Comparison of ENCODE assay signal across 20 cellular contexts in genomic region chr2:200728630-200729029, GRCh38.
DNase-seq lines count a peak whose midpoint lies in the region; ATAC-seq, FAIRE-seq and TF ChIP-seq lines count a peak whose summit lies in the region.
"Had no signal": no experiment of that assay in that cellular context is flagged by ENCODE, and none has a peak within 500 bp of the region (broad histone marks: within the 10 kb centered on the region; RNA-seq: fewer than 3 reads in every experiment).

No MANE protein-coding gene starts in this region.

- TF ChIP-seq CTCF in bronchial epithelial cell (IDR thresholded peaks at IDR 0.05; ENCODE audit: insufficient read depth, low read length, severe bottlenecking), result no peak
- no peak for TF ChIP-seq CTCF in HepG2 (CRISPR knock-in tag; IDR thresholded peaks at IDR 0.05)

- no peaks in the 10 kb centered on the region for H3K4me1 ChIP-seq in HepG2 (ENCODE audit: insufficient read depth, low read length)
- H3K4me1 ChIP-seq: BLaER1 treated with 17β-estradiol and CSF1 and Interleukin-3, amounts not matched to agents 10 nM and 100 nM; psoas muscle had no signal

- no peaks in the 10 kb centered on the region for H3K27me3 ChIP-seq in bronchial epithelial cell (ENCODE audit: control insufficient read depth, insufficient read depth, low read length)
- peaks cover 2 to 31% of the 10 kb centered on the region in 2 experiments; a peak in 3 of 5 replicates for H3K27me3 ChIP-seq in HepG2 (ENCODE audit: control insufficient read depth in 1 of 2, insufficient read depth in 2 of 2, low read length in 2 of 2)
- H3K27me3 ChIP-seq: BLaER1 treated with 17β-estradiol and CSF1 and Interleukin-3, amounts not matched to agents 10 nM and 100 nM had no signal

- intact Hi-C loops in HepG2 (cut with micrococcal nuclease; ENCODE audit: unreplicated experiment), result no loop called here

- BruUV-seq in HepG2 (replicated peaks; lab: Mats Ljungman, UMichigan), result no TSS peak

- no peak for TF ChIP-seq POLR2A in HepG2 (IDR thresholded peaks at IDR 0.05; ENCODE audit: insufficient read depth in 1 of 2, low read depth in 2 of 2, low read length in 2 of 2)

- H4K20me1 ChIP-seq in HepG2 (ENCODE audit: insufficient read depth, low read length), result no peaks in the 10 kb centered on the region
- H4K20me1 ChIP-seq: BLaER1 treated with 17β-estradiol and CSF1 and Interleukin-3, amounts not matched to agents 10 nM and 100 nM had no signal

- H3K9ac ChIP-seq in HepG2 (ENCODE audit: insufficient read depth, low read depth, low read length), result no peak overlapping the region
- H3K9ac ChIP-seq: BLaER1 treated with 17β-estradiol and CSF1 and Interleukin-3, amounts not matched to agents 10 nM and 100 nM had no signal

- no peak overlapping the region for H3K4me2 ChIP-seq in HepG2 (ENCODE audit: low read depth, low read length)
- H3K4me2 ChIP-seq: BLaER1 treated with 17β-estradiol and CSF1 and Interleukin-3, amounts not matched to agents 10 nM and 100 nM had no signal

- H3K36me3 ChIP-seq in bronchial epithelial cell (ENCODE audit: control insufficient read depth, insufficient read depth, low read length), result no peaks in the 10 kb centered on the region
- no peaks in the 10 kb centered on the region for H3K36me3 ChIP-seq in HepG2 (replicated peaks in 1 of 2; ENCODE audit: control insufficient read depth in 1 of 2, insufficient read depth in 2 of 2, low read length in 2 of 2)

- no peak overlapping the region for H2AFZ ChIP-seq in HepG2 (ENCODE audit: low read length)

- POLR2A ChIA-PET in HepG2 (lab: Yijun Ruan, JAX), result interaction anchor here (0.9 kb wide), 1 partner anchor 15 kb away, joined by 5 read pairs; no protein-coding TSS in a partner anchor

- ATAC-seq in HepG2 (no peak; the same call in 2 of the 3 replicates), HG03196 (IDR thresholded peaks at IDR 0.05; ENCODE audit: unreplicated experiment) (no peak)
- ATAC-seq: activated CD8-positive, alpha-beta memory T cell treated with anti-CD3 and anti-CD28 coated beads, Interleukin-2, amount 10 ng/mL, durations not matched to agents 7 days and 5 days; Panc1 had no signal

- CTCF ChIA-PET in HepG2 (lab: Yijun Ruan, JAX; ENCODE audit: low intra/inter-chr PET ratio, low total read pairs), result no interaction called here

- in situ Hi-C loops in HepG2 (cut with HindIII; ENCODE audit: extremely low pct_ligation_motif_present, low pct_unique_long_range_greater_than_20kb), result no loop called here

- no peak overlapping the region for H3K4me3 ChIP-seq in bronchial epithelial cell (ENCODE audit: low read depth, low read length)
- H3K4me3 ChIP-seq in HepG2 (replicated peaks in 1 of 3; ENCODE audit: insufficient read depth in 1 of 3, low read depth in 2 of 3, low read length in 3 of 3), result no peak overlapping the region
- H3K4me3 ChIP-seq: BLaER1 treated with 17β-estradiol and CSF1 and Interleukin-3, amounts not matched to agents 10 nM and 100 nM; psoas muscle had no signal

- H3K79me2 ChIP-seq in HepG2 (ENCODE audit: insufficient read depth, low read length), result no peaks in the 10 kb centered on the region

- TF ChIP-seq EP300 in HepG2 (IDR thresholded peaks at IDR 0.05; ENCODE audit: low read depth in 2 of 2, low read length in 2 of 2) (no peak), HepG2 (CRISPR knock-in tag; IDR thresholded peaks at IDR 0.05; ENCODE audit: borderline replicate concordance) (no peak)

- no peak for TF ChIP-seq RAD21 in HepG2 (CRISPR knock-in tag; IDR thresholded peaks at IDR 0.05)

- WGBS in HepG2 (ENCODE audit: low lambda C conversion rate), result 0% methylated on average over 1 of the region's 1 CpG

- H3K27ac ChIP-seq in HepG2 (ENCODE audit: extremely low read length, insufficient read depth, low read length), result no peak overlapping the region
- H3K27ac ChIP-seq: BLaER1 treated with 17β-estradiol and CSF1 and Interleukin-3, amounts not matched to agents 10 nM and 100 nM; psoas muscle had no signal

- DNase-seq in EH (ENCODE audit: low read depth) (peak; percentile 13), LHCN-M2 (ENCODE audit: low read depth) (peak; percentile 50), bronchial epithelial cell (ENCODE audit: low read depth) (peak; percentile 72), HepG2 (ENCODE audit: low spot score) (no peak), occipital lobe (lab: John Stamatoyannopoulos, UW) (no peak), NCI-H2029 treated with DMSO at 0.1 percent for 48 hours (lab: John Stamatoyannopoulos, UW) (no peak)
- no peak for DNase-seq in activated effector memory CD4-positive, alpha-beta T cell treated with anti-CD3 and anti-CD28 coated beads, Interleukin-2, amount 50 U/mL, for 16 hours
- DNase-seq: activated CD4-positive, CD25-positive, alpha-beta regulatory T cell; activated CD8-positive, alpha-beta memory T cell treated with anti-CD3 and anti-CD28 coated beads, Interleukin-2, amount 10 ng/mL, durations not matched to agents 7 days and 5 days; activated naive CD4-positive, alpha-beta T cell treated with Interleukin-2 at 50 U/mL for 16 hours; DMS79 treated with DMSO at 0.1 percent for 48 hours; effector CD8-positive, alpha-beta T cell; NCI-H1048; NCI-H446; T-helper 1 cell had no signal

- H3K9me3 ChIP-seq in HepG2 (ENCODE audit: low read length), result no peaks in the 10 kb centered on the region
- H3K9me3 ChIP-seq: BLaER1 treated with 17β-estradiol and CSF1 and Interleukin-3, amounts not matched to agents 10 nM and 100 nM; psoas muscle had no signal

- FAIRE-seq in bronchial epithelial cell (lab: Jason Lieb, UNC) (peak; percentile 60), HepG2 (lab: Jason Lieb, UNC) (no peak)
- FAIRE-seq: islet of Langerhans had no signal

TF ChIP-seq in HepG2, 621 proteins besides CTCF, POLR2A, EP300 and RAD21:
- no peak for TF ChIP-seq ZBTB25 (CRISPR knock-in tag; IDR thresholded peaks at IDR 0.05)
- TF ChIP-seq ZNF691 (CRISPR knock-in tag; IDR thresholded peaks at IDR 0.05; ENCODE audit: borderline replicate concordance, low read depth), result no peak
- no peak for TF ChIP-seq SYNCRIP (IDR thresholded peaks at IDR 0.05; ENCODE audit: insufficient read depth, low read depth, low read length)
- TF ChIP-seq MYC (CRISPR knock-in tag; IDR thresholded peaks at IDR 0.05; ENCODE audit: borderline replicate concordance), result no peak
- no peak for TF ChIP-seq JUNB (CRISPR knock-in tag; IDR thresholded peaks at IDR 0.05; ENCODE audit: borderline replicate concordance)
- no peak for TF ChIP-seq IRF2 (CRISPR knock-in tag; IDR thresholded peaks at IDR 0.05)
- TF ChIP-seq ZFP82 (CRISPR knock-in tag; IDR thresholded peaks at IDR 0.05; ENCODE audit: borderline replicate concordance), result no peak
- TF ChIP-seq ATF4 (CRISPR knock-in tag; IDR thresholded peaks at IDR 0.05), result peak in 1 of 2 experiments; percentile 91; a peak in 2 of 4 replicates
- TF ChIP-seq KAT8 (CRISPR knock-in tag; IDR thresholded peaks at IDR 0.05), result no peak
- TF ChIP-seq FIP1L1 (IDR thresholded peaks at IDR 0.05; ENCODE audit: borderline replicate concordance, insufficient read depth, low read depth, low read length), result no peak
- no peak for TF ChIP-seq RBM39 (IDR thresholded peaks at IDR 0.05; ENCODE audit: low read depth, low read length, poor library complexity, severe bottlenecking)
- no peak for TF ChIP-seq NFKBIZ (CRISPR knock-in tag; IDR thresholded peaks at IDR 0.05)
- TF ChIP-seq FOXC1 (CRISPR knock-in tag; IDR thresholded peaks at IDR 0.05; ENCODE audit: borderline replicate concordance), result no peak
- no peak for TF ChIP-seq JUN (CRISPR knock-in tag; IDR thresholded peaks at IDR 0.05)
- TF ChIP-seq CCDC6 (CRISPR knock-in tag; IDR thresholded peaks at IDR 0.05), result no peak
- no peak for TF ChIP-seq ZNF343 (CRISPR knock-in tag; IDR thresholded peaks at IDR 0.05)
- TF ChIP-seq AKAP8 (CRISPR knock-in tag; IDR thresholded peaks at IDR 0.05), result no peak
- no peak for TF ChIP-seq ZNF317 (CRISPR knock-in tag; IDR thresholded peaks at IDR 0.05)
- TF ChIP-seq ZNF598 (CRISPR knock-in tag; IDR thresholded peaks at IDR 0.05; ENCODE audit: borderline replicate concordance), result no peak
- peak; percentile 80 for TF ChIP-seq CEBPG (CRISPR knock-in tag; IDR thresholded peaks at IDR 0.05)
- no peak for TF ChIP-seq MTA3 (CRISPR knock-in tag; IDR thresholded peaks at IDR 0.05)
- peak; percentile 97 for TF ChIP-seq CEBPB (IDR thresholded peaks at IDR 0.05; ENCODE audit: borderline replicate concordance, low read depth, low read length)
- no peak for TF ChIP-seq RORA (CRISPR knock-in tag; IDR thresholded peaks at IDR 0.05)
- 0 out of 2 replicates have a peak, but pooled peaks have one; percentile 26 for TF ChIP-seq ATF7 (IDR thresholded peaks at IDR 0.05)
- no peak for TF ChIP-seq ATF7 (CRISPR knock-in tag; IDR thresholded peaks at IDR 0.05)
- no peak for TF ChIP-seq ZNF776 (CRISPR knock-in tag; IDR thresholded peaks at IDR 0.05)
- TF ChIP-seq MBNL3 (CRISPR knock-in tag; conservative IDR thresholded peaks at IDR 0.05), result no peak
- TF ChIP-seq ELF4 (CRISPR knock-in tag; IDR thresholded peaks at IDR 0.05; ENCODE audit: borderline replicate concordance), result no peak
- TF ChIP-seq ZSCAN21 (CRISPR knock-in tag; IDR thresholded peaks at IDR 0.05; ENCODE audit: borderline replicate concordance), result no peak
TF ChIP-seq in HepG2: peak in this region for 4.

Comparison
In these comparisons a context has a peak if more than half of its experiments do, and no peak if none do; other contexts are left out.
1. DNase-seq: peak in EH (single experiment), LHCN-M2 (single experiment) and bronchial epithelial cell (single experiment); none in HepG2 (single experiment), occipital lobe (single experiment), NCI-H2029 treated with DMSO at 0.1 percent for 48 hours (single experiment) and activated effector memory CD4-positive, alpha-beta T cell treated with anti-CD3 and anti-CD28 coated beads, Interleukin-2, amount 50 U/mL, for 16 hours (single experiment).